ENCODE assay signal across 27 cellular contexts in genomic region chr10:130967784-130968183, GRCh38.
DNase-seq lines count a peak whose midpoint lies in the region; ATAC-seq and TF ChIP-seq lines count a peak whose summit lies in the region.
"Had no signal": no experiment of that assay in that cellular context is flagged by ENCODE, and none has a peak within 500 bp of the region (broad histone marks: within the 10 kb centered on the region; RNA-seq: fewer than 3 reads in every experiment).

No MANE protein-coding gene starts in this region.

- no peak overlapping the region for H3K27ac ChIP-seq in endodermal cell (ENCODE audit: low read depth, low read length)
- H3K27ac ChIP-seq: HL-60, KMS-11, SJCRH30 had no signal

- no peaks in the 10 kb centered on the region for H3K27me3 ChIP-seq in endodermal cell (ENCODE audit: control insufficient read depth, insufficient read depth, low read length, poor library complexity, severe bottlenecking)
- H3K27me3 ChIP-seq: SJCRH30 had no signal

- no peaks in the 10 kb centered on the region for H3K9me3 ChIP-seq in endodermal cell (ENCODE audit: control insufficient read depth, low read length)
- H3K9me3 ChIP-seq: HAP-1, SJCRH30 had no signal

- no peaks in the 10 kb centered on the region for H3K36me3 ChIP-seq in endodermal cell (ENCODE audit: control insufficient read depth, insufficient read depth, low read length)
- H3K36me3 ChIP-seq: HAP-1, SJCRH30 had no signal

- H3K27me3 Mint-ChIP-seq in endodermal cell (ENCODE audit: insufficient read depth) (no peaks in the 10 kb centered on the region), osteocyte (ENCODE audit: unreplicated experiment) (no peaks in the 10 kb centered on the region)
- H3K27me3 Mint-ChIP-seq in effector memory CD8-positive, alpha-beta T cell, result no peaks in the 10 kb centered on the region
- H3K27me3 Mint-ChIP-seq: B cell, IgD-negative memory B cell had no signal

- ATAC-seq in effector memory CD8-positive, alpha-beta T cell (replicated peaks), result no peak
- ATAC-seq: PC-3, Right ventricle myocardium inferior, SK-N-SH treated with all-trans-retinoic acid at 6 μM for 48 hours had no signal

- H3K9me3 Mint-ChIP-seq in endodermal cell (peaks cover 10% of the 10 kb centered on the region), osteocyte (ENCODE audit: unreplicated experiment) (peaks cover 38% of the 10 kb centered on the region)
- H3K9me3 Mint-ChIP-seq in effector memory CD8-positive, alpha-beta T cell, result peaks cover 5 to 12% of the 10 kb centered on the region in 2 donors

- 69 to 88% methylated on average over 2 to 3 of the region's 3 CpGs for WGBS in endodermal cell (ENCODE audit: insufficient coverage in 1 of 2, insufficient read length in 1 of 2), 2 experiments

- H3K4me3 Mint-ChIP-seq in endodermal cell (no peak overlapping the region), osteocyte (ENCODE audit: unreplicated experiment) (no peak overlapping the region)
- no peak overlapping the region for H3K4me3 Mint-ChIP-seq in effector memory CD8-positive, alpha-beta T cell
- H3K4me3 Mint-ChIP-seq: B cell, IgD-negative memory B cell had no signal

- no peak overlapping the region for H3K9ac ChIP-seq in endodermal cell (ENCODE audit: extremely low read depth, low read length, poor library complexity, severe bottlenecking)
- H3K9ac ChIP-seq: KMS-11 had no signal

- no peaks in the 10 kb centered on the region for H3K4me1 ChIP-seq in endodermal cell (ENCODE audit: control insufficient read depth, insufficient read depth, low read length)
- H3K4me1 ChIP-seq: HAP-1, SJCRH30 had no signal

- in situ Hi-C loops in G401 (cut with HindIII; ENCODE audit: low sequenced_read_pairs), result no loop called here

- no peak overlapping the region for H3K4me3 ChIP-seq in endodermal cell (ENCODE audit: low read length)
- H3K4me3 ChIP-seq: HAP-1, SJCRH30 had no signal

- TF ChIP-seq CTCF in endodermal cell (conservative IDR thresholded peaks at IDR 0.05) (no peak), osteocyte (IDR thresholded peaks at IDR 0.05) (no peak)

- H3K27ac Mint-ChIP-seq in endodermal cell (no peak overlapping the region), osteocyte (ENCODE audit: unreplicated experiment) (no peak overlapping the region)
- H3K27ac Mint-ChIP-seq in effector memory CD8-positive, alpha-beta T cell, result no peak overlapping the region
- H3K27ac Mint-ChIP-seq: B cell, IgD-negative memory B cell had no signal

- DNase-seq in G401 (ENCODE audit: low spot score) (peak; percentile 29), endodermal cell (peak; percentile 12), osteocyte (ENCODE audit: extremely low spot score, unreplicated experiment) (peak; percentile 32), D341Med (ENCODE audit: low spot score) (no peak), RPMI8226 (no peak), LoVo (ENCODE audit: low spot score) (no peak)
- no peak for DNase-seq in effector memory CD8-positive, alpha-beta T cell
- DNase-seq: Calu3; DMS153; DND-41; GOT3; NCI-H1092; NCI-H1436; NCI-H187 treated with DMSO at 0.1 percent for 48 hours; NCI-H446 treated with DMSO at 0.1 percent for 48 hours; NCI-H526; NCI-H82; NK-92 treated with Interleukin-12 subunit alpha and Interleukin-12 subunit beta, amount 100 ng/mL, for 24 hours; PC-3; SJCRH30 had no signal

- no peaks in the 10 kb centered on the region for H3K4me1 Mint-ChIP-seq in endodermal cell
- no peaks in the 10 kb centered on the region for H3K4me1 Mint-ChIP-seq in osteocyte (ENCODE audit: unreplicated experiment)
- H3K4me1 Mint-ChIP-seq in effector memory CD8-positive, alpha-beta T cell (ENCODE audit: low read depth in 2 of 2), result no peaks in the 10 kb centered on the region
- H3K4me1 Mint-ChIP-seq: B cell, IgD-negative memory B cell had no signal

- H3K36me3 Mint-ChIP-seq in endodermal cell (ENCODE audit: low read depth) (no peaks in the 10 kb centered on the region), osteocyte (ENCODE audit: unreplicated experiment) (no peaks in the 10 kb centered on the region)
- no peaks in the 10 kb centered on the region for H3K36me3 Mint-ChIP-seq in effector memory CD8-positive, alpha-beta T cell (ENCODE audit: insufficient read depth)

Comparison
In these comparisons a context has a peak if more than half of its experiments do, and no peak if none do; other contexts are left out.
1. DNase-seq: peak in G401 (single experiment), endodermal cell (single experiment) and osteocyte (single experiment); none in D341Med (single experiment), RPMI8226 (single experiment), LoVo (single experiment) and effector memory CD8-positive, alpha-beta T cell (0 of 3).